22 cellular contexts compared by ENCODE assay signal in genomic region chr20:3228750-3229032, GRCh38.
"Had no signal": no experiment of that assay in that cellular context is flagged by ENCODE, and none has a peak within 500 bp of the region (broad histone marks: within the 10 kb centered on the region; RNA-seq: fewer than 3 reads in every experiment).

No MANE protein-coding gene starts in this region.

- H3K9me3 Mint-ChIP-seq: memory B cell, natural killer cell had no signal

- H3K36me3 Mint-ChIP-seq: natural killer cell had no signal

- H3K27me3 ChIP-seq: dorsolateral prefrontal cortex, stomach, thyroid gland, vagina had no signal

- ATAC-seq: left lobe of liver, natural killer cell, sciatic nerve had no signal

- H3K4me2 ChIP-seq: smooth muscle cell had no signal

- H3K27ac Mint-ChIP-seq: memory B cell, natural killer cell, progenitor cell of endocrine pancreas had no signal

- H3K4me1 Mint-ChIP-seq: memory B cell, natural killer cell had no signal

- H3K27ac ChIP-seq: dorsolateral prefrontal cortex, neutrophil, parathyroid adenoma, stomach, thyroid gland, vagina had no signal

- H3K4me3 Mint-ChIP-seq: memory B cell, natural killer cell had no signal

- H3K9ac ChIP-seq: parathyroid adenoma had no signal

- H3K4me1 ChIP-seq: parathyroid adenoma, vagina had no signal

- DNase-seq: dorsolateral prefrontal cortex; effector CD4-positive, alpha-beta T cell; head of caudate nucleus; kidney; natural killer cell; stimulated activated CD4-positive, alpha-beta T cell treated with anti-CD3 and anti-CD28 coated beads, Interleukin-12 subunit alpha, Interleukin-12 subunit beta, amount 100 ng/mL, for 4 hours; stimulated activated CD4-positive, alpha-beta T cell treated with anti-CD3 and anti-CD28 coated beads, Interleukin-1b, Interleukin-23, amount 100 ng/mL, for 48 hours; stimulated activated CD4-positive, alpha-beta T cell treated with anti-CD3 and anti-CD28 coated beads, Interleukin-4, amount 100 ng/mL, for 1 hour; stimulated activated CD8-positive, alpha-beta memory T cell treated with anti-CD3 and anti-CD28 coated beads, Interleukin-4, amount 100 ng/mL, for 48 hours; stimulated activated naive CD4-positive, alpha-beta T cell treated with Interleukin-2 at 50 U/mL for 16 hours; stomach; thyroid gland; trophoblast cell had no signal

- H3K27me3 Mint-ChIP-seq: memory B cell, progenitor cell of endocrine pancreas had no signal

- H3K9me3 ChIP-seq: neutrophil, stomach, thyroid gland, vagina had no signal

- H3K4me3 ChIP-seq: dorsolateral prefrontal cortex, lung, smooth muscle cell, stomach, thyroid gland, vagina had no signal

- H2AFZ ChIP-seq: parathyroid adenoma had no signal
